36 cellular contexts compared by ENCODE assay signal in the genomic region with DNA sequence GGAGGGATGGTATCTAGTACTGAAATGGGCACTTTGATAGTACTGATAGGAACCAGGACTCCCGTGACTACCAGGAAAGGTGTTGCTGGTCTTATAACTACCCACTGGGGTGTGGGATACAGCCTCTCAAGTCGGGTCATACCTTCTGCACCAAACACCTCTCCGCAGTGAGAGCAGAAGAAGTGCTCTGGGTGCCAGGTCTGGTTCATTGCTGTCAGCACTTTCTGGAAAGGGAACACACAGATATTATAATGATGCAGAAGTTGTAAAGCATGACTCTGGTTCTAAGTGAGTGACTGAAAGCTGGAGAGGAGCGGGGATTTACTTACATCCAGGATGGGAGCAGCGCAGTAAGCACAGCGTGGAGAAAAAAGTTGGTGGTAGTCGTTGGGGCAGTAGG. TPM values are rescaled to one million over a fixed set of nuclear protein-coding genes. Genes with fewer than 3 reads are reported as not detected.
"Had no signal": no experiment of that assay in that cellular context is flagged by ENCODE, and none has a peak within 500 bp of the region (broad histone marks: within the 10 kb centered on the region; RNA-seq: fewer than 3 reads in every experiment).

No MANE protein-coding gene starts in this region.

- H3K9me3 ChIP-seq: esophagus muscularis mucosa, gastroesophageal sphincter, pancreas, stomach, thyroid gland had no signal

- H3K4me1 ChIP-seq: esophagus muscularis mucosa, foreskin keratinocyte, gastroesophageal sphincter, pancreas, stomach, thyroid gland had no signal

- H3K27ac ChIP-seq: dorsolateral prefrontal cortex, esophagus muscularis mucosa, foreskin keratinocyte, gastroesophageal sphincter, pancreas, stomach, thyroid gland had no signal

- H3K4me3 Mint-ChIP-seq: endodermal cell, memory B cell, natural killer cell had no signal

- H3K27me3 ChIP-seq: dorsolateral prefrontal cortex, esophagus muscularis mucosa, foreskin keratinocyte, gastroesophageal sphincter, pancreas, stomach, thyroid gland had no signal

- H3K4me3 ChIP-seq: dorsolateral prefrontal cortex, esophagus muscularis mucosa, gastroesophageal sphincter, lung, pancreas, smooth muscle cell, stomach, thyroid gland had no signal

- H3K27me3 Mint-ChIP-seq: memory B cell had no signal

- FAIRE-seq: colon, endothelial cell of umbilical vein, kidney, pancreas had no signal

- H3K27ac Mint-ChIP-seq: endodermal cell, memory B cell had no signal

- DNase-seq: dorsolateral prefrontal cortex; effector CD4-positive, alpha-beta T cell; endodermal cell; foreskin keratinocyte; kidney; natural killer cell; occipital lobe; pancreas; retina; stimulated activated CD4-positive, alpha-beta T cell treated with anti-CD3 and anti-CD28 coated beads, Interleukin-12 subunit alpha, Interleukin-12 subunit beta, amount 100 ng/mL, for 4 hours; stimulated activated CD4-positive, alpha-beta T cell treated with anti-CD3 and anti-CD28 coated beads, Interleukin-1b, Interleukin-23, amount 100 ng/mL, for 48 hours; stimulated activated CD4-positive, alpha-beta T cell treated with anti-CD3 and anti-CD28 coated beads, Interleukin-4, amount 100 ng/mL, for 1 hour; stimulated activated CD8-positive, alpha-beta memory T cell treated with anti-CD3 and anti-CD28 coated beads, Interleukin-4, amount 100 ng/mL, for 48 hours; stimulated activated naive CD4-positive, alpha-beta T cell treated with Interleukin-2 at 50 U/mL for 16 hours; stomach; thyroid gland; trophoblast cell had no signal

- ATAC-seq: foreskin keratinocyte, gastroesophageal sphincter, natural killer cell, pancreas, sciatic nerve had no signal

RNA-seq across cellular contexts. Expression of a gene that starts 41.7 kb away (rescaled TPM):
- total RNA-seq: cerebellum, endodermal cell, endothelial cell of umbilical vein, epithelial cell of proximal tubule, esophagus muscularis mucosa, fibroblast of lung, foreskin keratinocyte, gastroesophageal sphincter, kidney, liver, mononuclear cell, occipital lobe, pancreas, posterior vena cava, pulmonary artery endothelial cell, sciatic nerve, smooth muscle cell, stomach, subcutaneous adipose tissue, temporal lobe, thyroid gland, ureter had no signal
- polyA plus RNA-seq: endothelial cell of umbilical vein, fibroblast of lung, foreskin keratinocyte, liver, lung, neural cell, pancreas, smooth muscle cell, stomach had no signal
